8 cellular contexts compared by ENCODE assay signal in the genomic region with DNA sequence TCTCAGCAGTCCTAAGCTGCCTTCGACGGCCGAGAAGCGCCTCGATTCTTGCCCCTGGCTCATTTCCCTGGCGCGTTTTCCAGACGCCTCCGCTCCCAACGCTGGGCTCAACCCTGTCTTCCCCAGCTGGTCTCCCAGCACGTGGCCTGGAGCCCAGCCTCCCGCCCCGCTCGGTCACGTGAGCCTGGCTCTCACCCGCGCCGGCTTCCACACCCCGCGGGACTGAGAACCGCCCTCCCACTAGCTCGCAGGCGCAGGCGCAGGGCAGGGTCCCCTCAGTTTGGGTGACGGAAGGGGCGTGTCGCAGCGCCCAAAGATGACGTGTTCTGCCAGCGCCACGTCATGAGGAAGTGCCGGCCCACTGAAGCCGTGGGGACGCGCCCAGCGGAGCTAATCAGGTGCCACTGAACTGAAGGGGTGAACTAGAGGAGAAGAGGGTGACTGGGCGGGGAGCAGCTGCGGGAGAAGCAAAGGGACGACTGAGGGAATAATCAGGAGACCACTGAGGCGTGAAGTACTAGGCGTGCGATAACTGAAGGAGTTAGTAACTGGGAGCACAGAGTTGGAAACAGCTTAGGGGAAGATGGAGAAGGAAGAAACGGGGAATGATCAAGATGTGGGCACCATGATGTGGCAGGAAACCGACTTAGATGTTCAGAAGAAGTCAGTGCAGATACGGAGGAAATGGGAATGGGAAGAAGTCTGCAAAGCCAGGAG. TPM values are rescaled to one million over a fixed set of nuclear protein-coding genes. Genes with fewer than 3 reads are reported as not detected.
DNase-seq lines count a peak whose midpoint lies in the region; ATAC-seq, FAIRE-seq and TF ChIP-seq lines count a peak whose summit lies in the region.

A gene with protein sequence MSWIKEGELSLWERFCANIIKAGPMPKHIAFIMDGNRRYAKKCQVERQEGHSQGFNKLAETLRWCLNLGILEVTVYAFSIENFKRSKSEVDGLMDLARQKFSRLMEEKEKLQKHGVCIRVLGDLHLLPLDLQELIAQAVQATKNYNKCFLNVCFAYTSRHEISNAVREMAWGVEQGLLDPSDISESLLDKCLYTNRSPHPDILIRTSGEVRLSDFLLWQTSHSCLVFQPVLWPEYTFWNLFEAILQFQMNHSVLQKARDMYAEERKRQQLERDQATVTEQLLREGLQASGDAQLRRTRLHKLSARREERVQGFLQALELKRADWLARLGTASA (plus strand): TSS at position 343 of the 717 bp plus-strand sequence. CDS start 625 bp downstream, outside the sequence.

- no peaks in the 10 kb centered on the region for H4K20me1 ChIP-seq in OCI-LY7 (ENCODE audit: insufficient read depth, low read length)

- H2AFZ ChIP-seq in OCI-LY7 (ENCODE audit: low read length) = peak within 1 kb of the TSS; percentile 80

- DNase-seq in D721Med (ENCODE audit: insufficient read length, low spot score) (peak; percentile 70), HuH-7.5 (ENCODE audit: low spot score) (peak; percentile 86), OCI-LY7 (ENCODE audit: low spot score) (peak; percentile 98), activated T-cell treated with anti-CD3 and anti-CD28 coated beads for 1 hour (ENCODE audit: low read depth) (peak; percentile 97), endothelial cell (ENCODE audit: low spot score) (peak; percentile 97)
- DNase-seq in stimulated activated CD8-positive, alpha-beta memory T cell treated with anti-CD3 and anti-CD28 coated beads, Interleukin-4, amount 100 ng/mL, for 1 hour (ENCODE audit: low read depth in 2 of 2, low spot score in 1 of 2) = peak; percentile 96 to 98

- no peaks in the 10 kb centered on the region for H3K9me2 ChIP-seq in OCI-LY7 (ENCODE audit: insufficient read depth, low read length)

- intact Hi-C loops in OCI-LY7 (cut with micrococcal nuclease; ENCODE audit: unreplicated experiment) = loop anchor here (2.0 kb wide), 1 partner anchor 39 kb away; no protein-coding TSS in a partner anchor

- H3K9me3 ChIP-seq in OCI-LY7 (ENCODE audit: low read length) = no peaks in the 10 kb centered on the region
- no peaks in the 10 kb centered on the region for H3K9me3 ChIP-seq in mononuclear cell (ENCODE audit: low read depth, low read length)

- peak within 1 kb of the TSS; percentile 90 for H3K4me2 ChIP-seq in OCI-LY7 (ENCODE audit: low read length)

- H3K4me1 ChIP-seq in OCI-LY7 (ENCODE audit: insufficient read depth, low read length, poor library complexity, severe bottlenecking) = peaks cover 33% of the 10 kb centered on the region
- H3K4me1 ChIP-seq in mononuclear cell (ENCODE audit: insufficient read depth, low read length) = peaks cover 27% of the 10 kb centered on the region

- peak within 1 kb of the TSS; percentile 94 for H3K27ac Mint-ChIP-seq in endothelial cell (ENCODE audit: unreplicated experiment)

- peaks cover 8% of the 10 kb centered on the region for H3K36me3 Mint-ChIP-seq in endothelial cell (ENCODE audit: low read depth, unreplicated experiment)

- peaks cover 2% of the 10 kb centered on the region for H3K27me3 Mint-ChIP-seq in endothelial cell (ENCODE audit: unreplicated experiment)

- CTCF ChIA-PET in OCI-LY7 (lab: Charles Lee; ENCODE audit: unreplicated experiment) = no interaction called here

- no TSS peak for BruUV-seq in OCI-LY7 (replicated peaks; lab: Mats Ljungman, UMichigan)

- ATAC-seq in GM21526 (IDR thresholded peaks at IDR 0.05; ENCODE audit: low FRiP score, unreplicated experiment) = peak; percentile 89

- H3K4me3 ChIP-seq in OCI-LY7 (ENCODE audit: low read depth, low read length, poor library complexity, severe bottlenecking) = peak within 1 kb of the TSS; percentile 89
- peak within 1 kb of the TSS; percentile 47 for H3K4me3 ChIP-seq in mononuclear cell (ENCODE audit: low read length)

- H3K27ac ChIP-seq in OCI-LY7 (ENCODE audit: low read depth, low read length, poor library complexity, severe bottlenecking) = peak within 1 kb of the TSS; percentile 38

- no peaks in the 10 kb centered on the region for H3K9me3 Mint-ChIP-seq in endothelial cell (ENCODE audit: unreplicated experiment)

- peaks cover 27% of the 10 kb centered on the region for H3K79me2 ChIP-seq in OCI-LY7 (ENCODE audit: insufficient read depth, low read depth, low read length)

- peaks cover 24% of the 10 kb centered on the region for H3K36me3 ChIP-seq in OCI-LY7 (ENCODE audit: insufficient read depth, low read length)

- POLR2A ChIA-PET in OCI-LY7 (lab: Charles Lee) = interaction anchor here (0.7 to 1.4 kb wide), 7 partner anchors 13 to 198 kb away, joined by 3 to 5 read pairs (median 4); partner anchors contain the start of gene CEP85

- no peak for TF ChIP-seq CTCF in D721Med (IDR thresholded peaks at IDR 0.05; ENCODE audit: insufficient read depth, missing control alignments)
- no peak for TF ChIP-seq CTCF in OCI-LY7 (conservative IDR thresholded peaks at IDR 0.05; ENCODE audit: low read length)
- TF ChIP-seq CTCF in endothelial cell (IDR thresholded peaks at IDR 0.05; ENCODE audit: unreplicated experiment) = no peak

- no peaks in the 10 kb centered on the region for H3K27me3 ChIP-seq in mononuclear cell (ENCODE audit: insufficient read depth, low read length)

- peak within 1 kb of the TSS; percentile 99 for H3K4me3 Mint-ChIP-seq in endothelial cell (ENCODE audit: unreplicated experiment)

- peaks cover 11% of the 10 kb centered on the region for H3K4me1 Mint-ChIP-seq in endothelial cell (ENCODE audit: unreplicated experiment)

- no peak for FAIRE-seq in D721Med (lab: Jason Lieb, UNC)

RNA-seq across cellular contexts. Expression of the gene that starts here (rescaled TPM):
- total RNA-seq in OCI-LY7 (2014; rRNA removed; shearing (Covaris generic)) = 33.2 and 39.0 TPM in 2 replicates
- total RNA-seq in OCI-LY7 (2022) (43.4 and 45.1 TPM in 2 replicates), endothelial cell (ENCODE audit: unreplicated experiment) (63.5 TPM), mononuclear cell (17.2 TPM)

Comparison
In these comparisons a context has a peak if more than half of its experiments do, and no peak if none do; other contexts are left out.
1. Peak in every context shown above with its lines: DNase-seq, ATAC-seq, H3K4me3 ChIP-seq and H3K27ac ChIP-seq.